ENCODE assay signal across 19 cellular contexts in the genomic region with DNA sequence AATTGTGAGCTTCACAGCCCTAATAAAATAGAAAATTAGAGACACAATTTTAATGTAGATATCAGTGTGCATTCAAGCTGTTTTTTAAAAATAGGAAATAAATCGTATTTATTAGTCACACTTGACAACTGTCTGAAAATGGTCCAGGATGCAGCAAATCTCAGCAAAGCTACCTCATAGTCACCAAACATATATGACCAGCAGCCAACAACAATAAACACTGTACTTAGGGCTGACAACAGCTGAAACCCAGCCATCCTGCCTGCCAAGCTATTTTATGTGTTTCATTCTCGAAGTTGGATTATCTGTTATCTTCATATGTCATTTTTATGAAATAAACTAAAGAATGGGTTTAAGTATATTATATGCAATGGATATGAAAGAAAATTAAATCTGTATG.
DNase-seq lines count a peak whose midpoint lies in the region; TF ChIP-seq lines count a peak whose summit lies in the region.
"Had no signal": no experiment of that assay in that cellular context is flagged by ENCODE, and none has a peak within 500 bp of the region (broad histone marks: within the 10 kb centered on the region; RNA-seq: fewer than 3 reads in every experiment).

No MANE protein-coding gene starts in this region.

- no peaks in the 10 kb centered on the region for H3K36me3 ChIP-seq in SJCRH30
- H3K36me3 ChIP-seq in ovary = no peaks in the 10 kb centered on the region
- H3K36me3 ChIP-seq: BLaER1 treated with 17β-estradiol and CSF1 and Interleukin-3, amounts not matched to agents 10 nM and 100 nM had no signal

- no peak for TF ChIP-seq EP300 in ovary (IDR thresholded peaks at IDR 0.05)

- H3K27me3 ChIP-seq in SJCRH30 = no peaks in the 10 kb centered on the region
- no peaks in the 10 kb centered on the region for H3K27me3 ChIP-seq in ovary
- H3K27me3 ChIP-seq: BLaER1 treated with 17β-estradiol and CSF1 and Interleukin-3, amounts not matched to agents 10 nM and 100 nM had no signal

- TF ChIP-seq CTCF in fibroblast of mammary gland (conservative IDR thresholded peaks at IDR 0.05; ENCODE audit: control insufficient read depth, insufficient read depth, low read depth, low read length) (no peak), ovary (IDR thresholded peaks at IDR 0.05) (no peak)

- peak overlapping the region; percentile 15; the same call in 1 of the 2 replicates for H3K4me3 ChIP-seq in SJCRH30
- no peak overlapping the region for H3K4me3 ChIP-seq in fibroblast of mammary gland (ENCODE audit: control insufficient read depth, low read depth, low read length)
- no peak overlapping the region for H3K4me3 ChIP-seq in ovary
- H3K4me3 ChIP-seq: BLaER1 treated with 17β-estradiol and CSF1 and Interleukin-3, amounts not matched to agents 10 nM and 100 nM; GM12878; PC-9; SK-N-MC had no signal

- no peak for TF ChIP-seq POLR2A in ovary (IDR thresholded peaks at IDR 0.05)

- H3K27ac ChIP-seq in SJCRH30 (peak overlapping the region; percentile 64), ovary (no peak overlapping the region)
- H3K27ac ChIP-seq: BLaER1 treated with 17β-estradiol and CSF1 and Interleukin-3, amounts not matched to agents 10 nM and 100 nM; PC-9; SK-N-MC had no signal

- intact Hi-C loops in ovary (cut with DNase I) = no loop called here

- H3K9me3 ChIP-seq in SJCRH30 (replicated peaks) (no peaks in the 10 kb centered on the region), ovary (no peaks in the 10 kb centered on the region)
- H3K9me3 ChIP-seq: BLaER1 treated with 17β-estradiol and CSF1 and Interleukin-3, amounts not matched to agents 10 nM and 100 nM had no signal

- H3K4me1 ChIP-seq in SJCRH30 (peaks cover 26% of the 10 kb centered on the region), ovary (ENCODE audit: insufficient read depth) (no peaks in the 10 kb centered on the region)
- H3K4me1 ChIP-seq: BLaER1 treated with 17β-estradiol and CSF1 and Interleukin-3, amounts not matched to agents 10 nM and 100 nM had no signal

- DNase-seq in GM04504 (ENCODE audit: low read depth) (peak; percentile 22), SJCRH30 (peak; percentile 67 to 84), fibroblast of mammary gland (ENCODE audit: low read depth) (peak; percentile 71), stromal cell of bone marrow (ENCODE audit: low read depth) (peak; percentile 3), C1 segment of cervical spinal cord (lab: John Stamatoyannopoulos, UW) (no peak), ovary (no peak), NCI-H2081 treated with DMSO at 0.1 percent for 48 hours (lab: John Stamatoyannopoulos, UW) (no peak)
- DNase-seq: DMS153, KBM-7, MM.1S, NCI-H1105 treated with DMSO at 0.1 percent for 48 hours, NCI-H187, NCI-H2171, NCI-H446 treated with DMSO at 0.1 percent for 48 hours, NCI-H774, PC-9 had no signal

- 48 to 56% (median 49%) methylated on average over 2 of the region's 2 CpGs for WGBS in ovary, 3 donors

Comparison
In these comparisons a context has a peak if more than half of its experiments do, and no peak if none do; other contexts are left out.
1. DNase-seq: peak in GM04504 (single experiment), SJCRH30 (2 of 2), fibroblast of mammary gland (single experiment) and stromal cell of bone marrow (single experiment); none in C1 segment of cervical spinal cord (0 of 14), ovary (0 of 5) and NCI-H2081 treated with DMSO at 0.1 percent for 48 hours (single experiment).